1 cellular context compared by ENCODE assay signal in genomic region chr2:109129921-109130725, GRCh38.
TF ChIP-seq lines count a peak whose summit lies in the region.

No MANE protein-coding gene starts in this region.

TF ChIP-seq in HEK293, 187 proteins besides CTCF, POLR2A, EP300 and RAD21 (continued from another document and continues in another):
- TF ChIP-seq EGR2 (tag by site-specific recombination; IDR thresholded peaks at IDR 0.05; ENCODE audit: low read depth), result peak; percentile 90
- TF ChIP-seq ZNF660 (tag by site-specific recombination; IDR thresholded peaks at IDR 0.05), result no peak
- no peak for TF ChIP-seq HOXA7 (CRISPR knock-in tag; IDR thresholded peaks at IDR 0.05; ENCODE audit: borderline replicate concordance)
- no peak for TF ChIP-seq ZEB2 (tag by site-specific recombination; IDR thresholded peaks at IDR 0.05)
- no peak for TF ChIP-seq ZNF580 (tag by site-specific recombination; IDR thresholded peaks at IDR 0.05)
- no peak for TF ChIP-seq ZNF791 (tag by site-specific recombination; IDR thresholded peaks at IDR 0.05)
- TF ChIP-seq ATF2 (tag by site-specific recombination; IDR thresholded peaks at IDR 0.05; ENCODE audit: low read depth), result no peak
- TF ChIP-seq ZNF571 (tag by site-specific recombination; IDR thresholded peaks at IDR 0.05), result no peak
- no peak for TF ChIP-seq ZNF501 (tag by site-specific recombination; IDR thresholded peaks at IDR 0.05)
- no peak for TF ChIP-seq GLI4 (tag by site-specific recombination; IDR thresholded peaks at IDR 0.05)
- no peak for TF ChIP-seq ZNF266 (tag by site-specific recombination; IDR thresholded peaks at IDR 0.05; ENCODE audit: low read depth)
- TF ChIP-seq MZF1 (tag by site-specific recombination; IDR thresholded peaks at IDR 0.05; ENCODE audit: borderline replicate concordance), result no peak
- TF ChIP-seq PBX3 (CRISPR knock-in tag; IDR thresholded peaks at IDR 0.05), result no peak
- no peak for TF ChIP-seq ZNF600 (tag by site-specific recombination; IDR thresholded peaks at IDR 0.05)
- 0 out of 2 replicates have a peak, but pooled peaks have one; percentile 20 for TF ChIP-seq ZBTB17 (tag by site-specific recombination; IDR thresholded peaks at IDR 0.05)
- TF ChIP-seq ZNF138 (tag by site-specific recombination; IDR thresholded peaks at IDR 0.05; ENCODE audit: borderline replicate concordance), result no peak
- TF ChIP-seq ZNF211 (tag by site-specific recombination; IDR thresholded peaks at IDR 0.05; ENCODE audit: low read depth), result no peak
- TF ChIP-seq ZNF202 (tag by site-specific recombination; IDR thresholded peaks at IDR 0.05; ENCODE audit: borderline replicate concordance), result no peak
- TF ChIP-seq ZNF16 (tag by site-specific recombination; IDR thresholded peaks at IDR 0.05; ENCODE audit: low read depth), result no peak
- peak; percentile 85 for TF ChIP-seq ZNF341 (tag by site-specific recombination; IDR thresholded peaks at IDR 0.05; ENCODE audit: low read depth)
- TF ChIP-seq ZNF280C (tag by site-specific recombination; IDR thresholded peaks at IDR 0.05), result no peak
- no peak for TF ChIP-seq ZNF10 (tag by site-specific recombination; IDR thresholded peaks at IDR 0.05)
- TF ChIP-seq KLF8 (tag by site-specific recombination; IDR thresholded peaks at IDR 0.05), result 0 out of 2 replicates have a peak, but pooled peaks have one; percentile 24
- TF ChIP-seq ZNF148 (tag by site-specific recombination; IDR thresholded peaks at IDR 0.05; ENCODE audit: borderline replicate concordance), result no peak
- no peak for TF ChIP-seq BCL11B (tag by site-specific recombination; IDR thresholded peaks at IDR 0.05; ENCODE audit: low read depth)
- peak; percentile 55; the same call in 1 of the 2 replicates for TF ChIP-seq ZBTB8A (tag by site-specific recombination; IDR thresholded peaks at IDR 0.05)
- TF ChIP-seq GLI2 (tag by site-specific recombination; IDR thresholded peaks at IDR 0.05; ENCODE audit: borderline replicate concordance, low read depth), result no peak
- TF ChIP-seq TCF7L2 (IDR thresholded peaks at IDR 0.05; ENCODE audit: borderline replicate concordance, low read depth, low read length), result no peak
- no peak for TF ChIP-seq ZBTB44 (tag by site-specific recombination; IDR thresholded peaks at IDR 0.05)
- no peak for TF ChIP-seq AEBP2 (tag by site-specific recombination; IDR thresholded peaks at IDR 0.05; ENCODE audit: borderline replicate concordance)
- TF ChIP-seq KLF9 (tag by site-specific recombination; IDR thresholded peaks at IDR 0.05; ENCODE audit: low read depth), result peak; percentile 48; the same call in 1 of the 2 replicates
- TF ChIP-seq OVOL3 (tag by site-specific recombination; IDR thresholded peaks at IDR 0.05), result no peak
- TF ChIP-seq ZNF776 (tag by site-specific recombination; IDR thresholded peaks at IDR 0.05; ENCODE audit: borderline replicate concordance), result no peak
- peak; percentile 97 for TF ChIP-seq ZFHX2 (tag by site-specific recombination; conservative IDR thresholded peaks at IDR 0.05)
- TF ChIP-seq ZNF335 (tag by site-specific recombination; conservative IDR thresholded peaks at IDR 0.05), result peak; percentile 96
- no peak for TF ChIP-seq ZNF362 (tag by site-specific recombination; IDR thresholded peaks at IDR 0.05)
- no peak for TF ChIP-seq ZNF529 (tag by site-specific recombination; IDR thresholded peaks at IDR 0.05; ENCODE audit: insufficient replicate concordance)
- TF ChIP-seq ZNF354C (tag by site-specific recombination; IDR thresholded peaks at IDR 0.05; ENCODE audit: borderline replicate concordance, low read depth), result no peak
- no peak for TF ChIP-seq ZNF555 (tag by site-specific recombination; conservative IDR thresholded peaks at IDR 0.05)
- no peak for TF ChIP-seq ZNF837 (tag by site-specific recombination; IDR thresholded peaks at IDR 0.05)
- TF ChIP-seq ZNF692 (tag by site-specific recombination; IDR thresholded peaks at IDR 0.05), result peak; percentile 26; the same call in 1 of the 2 replicates
- no peak for TF ChIP-seq HOXC10 (CRISPR knock-in tag; IDR thresholded peaks at IDR 0.05)
- no peak for TF ChIP-seq SP3 (tag by site-specific recombination; IDR thresholded peaks at IDR 0.05)
- no peak for TF ChIP-seq ZNF214 (tag by site-specific recombination; IDR thresholded peaks at IDR 0.05; ENCODE audit: borderline replicate concordance)
- TF ChIP-seq KLF1 (tag by site-specific recombination; IDR thresholded peaks at IDR 0.05), result no peak
- TF ChIP-seq REST (tag by site-specific recombination; IDR thresholded peaks at IDR 0.05), result no peak
- TF ChIP-seq ZBTB20 (tag by site-specific recombination; IDR thresholded peaks at IDR 0.05), result peak; percentile 33; the same call in 1 of the 2 replicates
- no peak for TF ChIP-seq ZNF112 (tag by site-specific recombination; IDR thresholded peaks at IDR 0.05)
